ENCODE assay signal across 8 cellular contexts in the genomic region with DNA sequence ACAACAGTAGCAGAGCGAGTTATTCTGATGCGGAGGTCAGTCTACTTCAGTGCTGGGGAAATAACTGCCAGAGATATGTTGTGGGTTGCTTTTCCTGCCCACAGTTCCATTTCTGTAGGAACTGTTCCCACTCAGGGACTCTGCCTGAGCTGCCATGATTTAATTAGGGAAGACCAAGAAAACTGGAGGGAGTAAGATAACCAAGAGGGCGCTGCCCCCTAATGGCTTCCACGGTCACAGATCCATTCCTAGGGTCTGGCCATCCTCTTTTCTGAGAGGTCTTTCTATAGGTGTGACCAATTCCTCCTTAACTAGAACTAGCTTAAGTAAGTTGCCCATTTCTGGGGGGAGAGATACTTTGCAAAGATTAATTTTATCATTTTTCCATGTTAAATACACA.
DNase-seq lines count a peak whose midpoint lies in the region; ATAC-seq, FAIRE-seq and TF ChIP-seq lines count a peak whose summit lies in the region.

No MANE protein-coding gene starts in this region.

- no peak overlapping the region for H3K18ac ChIP-seq in trophoblast cell (ENCODE audit: low read length)

- no peak overlapping the region for H4K12ac ChIP-seq in trophoblast cell (ENCODE audit: low read depth, low read length)

- no peak overlapping the region for H2BK5ac ChIP-seq in trophoblast cell (ENCODE audit: low read depth, low read length, poor library complexity)

- no peak overlapping the region for H2BK12ac ChIP-seq in trophoblast cell (ENCODE audit: low read length)

- no peak overlapping the region for H4K8ac ChIP-seq in trophoblast cell (ENCODE audit: low read depth, low read length)

- H3K4me1 ChIP-seq in lower lobe of right lung: no peaks in the 10 kb centered on the region
- no peaks in the 10 kb centered on the region for H3K4me1 ChIP-seq in trophoblast cell (ENCODE audit: control insufficient read depth in 1 of 2, insufficient read depth in 2 of 2, low read length in 2 of 2)

- H2AFZ ChIP-seq in trophoblast cell (ENCODE audit: insufficient read depth, low read length, poor library complexity): no peak overlapping the region

- H3K36me3 ChIP-seq in bronchial epithelial cell (ENCODE audit: control insufficient read depth, insufficient read depth, low read length) (no peaks in the 10 kb centered on the region), lower lobe of right lung (no peaks in the 10 kb centered on the region), trophoblast cell (ENCODE audit: control insufficient read depth in 1 of 2, insufficient read depth in 2 of 2, low read length in 2 of 2) (no peaks in the 10 kb centered on the region)

- intact Hi-C loops in lower lobe of right lung (cut with DNase I): loop anchor here (5.0 kb wide), 1 partner anchor 124 kb away; no protein-coding TSS in a partner anchor

- no peaks in the 10 kb centered on the region for H3K9me3 ChIP-seq in lower lobe of right lung
- no peaks in the 10 kb centered on the region for H3K9me3 ChIP-seq in trophoblast cell (ENCODE audit: insufficient read depth, low read depth, low read length)

- H3K4ac ChIP-seq in trophoblast cell (ENCODE audit: low read depth, low read length): no peak overlapping the region

- ATAC-seq in lower lobe of right lung: no peak
- ATAC-seq in GM21515 (IDR thresholded peaks at IDR 0.05; ENCODE audit: unreplicated experiment): no peak

- no peak overlapping the region for H3K14ac ChIP-seq in trophoblast cell (ENCODE audit: low read length)

- DNase-seq in ELF-1 (ENCODE audit: low read depth, low spot score): peak; percentile 69
- peak; percentile 18 for DNase-seq in NCI-H1436 treated with DMSO at 0.1 percent for 48 hours (lab: John Stamatoyannopoulos, UW)
- peak; percentile 33 for DNase-seq in bronchial epithelial cell (ENCODE audit: low read depth)
- peak; percentile 18 for DNase-seq in mucosa of gallbladder (ENCODE audit: low spot score)
- DNase-seq in lower lobe of right lung: no peak
- DNase-seq in putamen (ENCODE audit: low spot score): no peak
- DNase-seq in trophoblast cell: no peak

- H3K4me3 ChIP-seq in bronchial epithelial cell (ENCODE audit: low read depth, low read length) (no peak overlapping the region), lower lobe of right lung (no peak overlapping the region), trophoblast cell (ENCODE audit: low read depth, low read length) (no peak overlapping the region)

- no peak overlapping the region for H3K4me2 ChIP-seq in trophoblast cell (ENCODE audit: low read length)

- H2AK5ac ChIP-seq in trophoblast cell (ENCODE audit: low read length): no peak overlapping the region

- H3K27ac ChIP-seq in lower lobe of right lung: no peak overlapping the region
- H3K27ac ChIP-seq in trophoblast cell (ENCODE audit: low read depth, low read length): no peak overlapping the region

- no CpG with 5 or more reads among the region's 4 CpGs for WGBS in trophoblast cell (ENCODE audit: extremely low coverage, insufficient coverage, insufficient read length)

- H3K27me3 ChIP-seq in bronchial epithelial cell (ENCODE audit: control insufficient read depth, insufficient read depth, low read length) (peaks cover 2% of the 10 kb centered on the region), lower lobe of right lung (ENCODE audit: low read depth) (no peaks in the 10 kb centered on the region), trophoblast cell (ENCODE audit: insufficient read depth, low read length) (no peaks in the 10 kb centered on the region)

- no peaks in the 10 kb centered on the region for H3K79me2 ChIP-seq in trophoblast cell (ENCODE audit: control insufficient read depth, insufficient read depth, low read length, poor library complexity)

- H2BK120ac ChIP-seq in trophoblast cell (ENCODE audit: insufficient read depth, low read length, poor library complexity): no peak overlapping the region

- TF ChIP-seq CTCF in bronchial epithelial cell (IDR thresholded peaks at IDR 0.05; ENCODE audit: insufficient read depth, low read length, severe bottlenecking) (peak; percentile 36), lower lobe of right lung (IDR thresholded peaks at IDR 0.05) (no peak)

- H3K9ac ChIP-seq in trophoblast cell (ENCODE audit: low read length): no peak overlapping the region

- no peak overlapping the region for H4K91ac ChIP-seq in trophoblast cell (ENCODE audit: low read depth, low read length)

- H3K23ac ChIP-seq in trophoblast cell (ENCODE audit: low read length): no peak overlapping the region

- no peak for FAIRE-seq in bronchial epithelial cell (lab: Jason Lieb, UNC)

- no peaks in the 10 kb centered on the region for H3K79me1 ChIP-seq in trophoblast cell (ENCODE audit: low read length)

Comparison
In these comparisons a context has a peak if more than half of its experiments do, and no peak if none do; other contexts are left out.
1. DNase-seq: peak in ELF-1 (single experiment), NCI-H1436 treated with DMSO at 0.1 percent for 48 hours (single experiment), bronchial epithelial cell (single experiment) and mucosa of gallbladder (single experiment); none in lower lobe of right lung (single experiment), putamen (single experiment) and trophoblast cell (0 of 2).